ENCODE assay signal across 10 cellular contexts in genomic region chr2:86068098-86069047, GRCh38. TPM values are rescaled to one million over a fixed set of nuclear protein-coding genes. Genes with fewer than 3 reads are reported as not detected.
A peak's percentile ranks its signal among the peaks of the same experiment; 100 is the strongest.
DNase-seq lines count a peak whose midpoint lies in the region; ATAC-seq and TF ChIP-seq lines count a peak whose summit lies in the region.
"Had no signal": no experiment of that assay in that cellular context is flagged by ENCODE, and none has a peak within 500 bp of the region (broad histone marks: within the 10 kb centered on the region; RNA-seq: fewer than 3 reads in every experiment).

No MANE protein-coding gene starts in this region.

- H3K27me3 Mint-ChIP-seq in immature natural killer cell (ENCODE audit: low read depth in 3 of 3) = peaks cover 0 to 1% (median 0%) of the 10 kb centered on the region in 3 donors

- peak; percentile 43 for ATAC-seq in HG02938 (IDR thresholded peaks at IDR 0.05; ENCODE audit: unreplicated experiment)

- H3K9me3 Mint-ChIP-seq in immature natural killer cell = peaks cover 0 to 2% (median 0%) of the 10 kb centered on the region in 6 donors

- H3K27ac Mint-ChIP-seq in immature natural killer cell = peak overlapping the region; percentile 78 to 84 (median 81)

- POLR2A ChIA-PET in HEK293T (lab: Yijun Ruan, JAX) = no interaction called here

- DNase-seq in AG20443 (ENCODE audit: low spot score) = peak; percentile 25
- DNase-seq in activated CD4-positive, alpha-beta T cell treated with anti-CD3 and anti-CD28 coated beads for 48 hours = peak; percentile 45
- DNase-seq in immature natural killer cell = peak; percentile 43 to 54 (median 52)
- no peak for DNase-seq in HEK293T (ENCODE audit: extremely low spot score)
- no peak for DNase-seq in superior temporal gyrus (ENCODE audit: extremely low spot score)
- DNase-seq in NOMO-1 treated with DMSO at 0.1 percent for 48 hours (lab: John Stamatoyannopoulos, UW; ENCODE audit: unreplicated experiment) = no peak
- no peak for DNase-seq in NCI-H1417 treated with DMSO at 0.1 percent for 48 hours (lab: John Stamatoyannopoulos, UW)
- DNase-seq: amygdala, DMS79 had no signal

- peak overlapping the region in 2 of 5 donors; percentile 42 to 54 for H3K4me3 Mint-ChIP-seq in immature natural killer cell

- H3K36me3 Mint-ChIP-seq in immature natural killer cell = peaks cover 39 to 61% (median 50%) of the 10 kb centered on the region in 3 donors

- CTCF ChIA-PET in HEK293T (lab: Yijun Ruan, JAX) = interaction anchor here (0.6 to 1.5 kb wide), 3 partner anchors 11 to 239 kb away, joined by 3 to 4 read pairs (median 3); no protein-coding TSS in a partner anchor

- H3K4me1 Mint-ChIP-seq in immature natural killer cell = peaks cover 36 to 40% of the 10 kb centered on the region in 2 donors

TF ChIP-seq in HEK293T, 16 proteins besides CTCF, POLR2A, EP300 and RAD21:
- TF ChIP-seq FOXM1 (IDR thresholded peaks at IDR 0.05; ENCODE audit: borderline replicate concordance) = no peak
- no peak for TF ChIP-seq NFRKB (IDR thresholded peaks at IDR 0.05)
- no peak for TF ChIP-seq ZNF384 (IDR thresholded peaks at IDR 0.05)

RNA-seq across cellular contexts. Expression of gene POLR1A, which starts 37.3 kb away (rescaled TPM):
- polyA plus RNA-seq in immature natural killer cell = 1 to 10 TPM; 1.0 to 7.2 (median 3.1) TPM

RNA-seq across cellular contexts. Expression of gene PTCD3, which starts 37.7 kb away (rescaled TPM):
- polyA plus RNA-seq in immature natural killer cell = 10 to 100 TPM; 15.9 to 28.8 (median 24.0) TPM

Comparison
In these comparisons a context has a peak if more than half of its experiments do, and no peak if none do; other contexts are left out.
1. DNase-seq: peak in AG20443 (single experiment), activated CD4-positive, alpha-beta T cell treated with anti-CD3 and anti-CD28 coated beads for 48 hours (single experiment) and immature natural killer cell (3 of 3); none in HEK293T (single experiment), superior temporal gyrus (single experiment), NOMO-1 treated with DMSO at 0.1 percent for 48 hours (single experiment) and NCI-H1417 treated with DMSO at 0.1 percent for 48 hours (single experiment).